In the genomic region with DNA sequence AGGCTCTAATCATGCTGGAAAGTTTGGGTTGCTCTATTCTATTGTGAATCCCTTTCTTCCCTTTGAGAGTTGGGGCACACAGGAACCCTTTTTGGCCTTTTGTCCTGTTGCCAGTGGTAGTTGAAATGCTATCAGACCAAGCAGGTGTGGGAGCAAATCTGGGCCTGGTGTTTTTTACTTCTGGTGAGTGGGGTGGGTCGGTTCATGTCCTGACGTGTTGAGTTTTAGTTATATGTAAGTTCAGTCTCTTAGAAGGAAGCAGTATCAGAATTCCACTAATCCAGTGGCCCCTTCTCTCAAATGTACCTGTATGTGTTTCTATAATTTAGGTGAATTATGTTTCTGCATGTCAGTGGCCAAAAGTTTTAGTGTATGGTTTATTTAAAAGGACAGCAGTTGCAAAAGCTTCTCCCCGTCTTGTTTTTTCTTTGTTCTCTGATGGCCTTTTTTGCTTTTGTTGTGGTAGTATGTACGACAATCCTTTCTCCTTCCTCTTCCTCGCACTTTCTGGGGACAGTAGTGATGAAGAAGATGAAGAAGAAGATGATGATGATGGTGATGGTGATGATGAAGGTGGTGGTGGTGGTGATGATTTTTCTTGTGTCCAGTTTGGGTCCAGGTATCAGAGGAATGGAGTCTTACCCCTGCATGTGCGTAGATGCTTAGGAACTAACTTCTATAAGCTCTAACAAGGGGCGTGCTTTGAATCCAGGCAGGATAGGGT, we compare ENCODE assay signal across 1 cellular context.
TF ChIP-seq lines count a peak whose summit lies in the region.

No MANE protein-coding gene starts in this region.

TF ChIP-seq in HepG2, 621 proteins besides CTCF, POLR2A, EP300 and RAD21 (continued from another document):
- TF ChIP-seq ATF1 (CRISPR knock-in tag; IDR thresholded peaks at IDR 0.05) (no peak), ARHGAP35 (CRISPR knock-in tag; IDR thresholded peaks at IDR 0.05; ENCODE audit: borderline replicate concordance) (no peak), ZNF160 (CRISPR knock-in tag; IDR thresholded peaks at IDR 0.05) (no peak)
TF ChIP-seq in HepG2: peak in this region for 0.
